In genomic region chr3:129233538-129233937, GRCh38 we compare ENCODE assay signal across 8 cellular contexts. TPM values are rescaled to one million over a fixed set of nuclear protein-coding genes. Genes with fewer than 3 reads are reported as not detected.
DNase-seq lines count a peak whose midpoint lies in the region; ATAC-seq, FAIRE-seq and TF ChIP-seq lines count a peak whose summit lies in the region.

No MANE protein-coding gene starts in this region.

- TF ChIP-seq EP300 in suprapubic skin (IDR thresholded peaks at IDR 0.05): no peak

- no peak for FAIRE-seq in small intestine (lab: Jason Lieb, UNC)

- H3K27me3 ChIP-seq in HAP-1 (ENCODE audit: low read depth) (no peaks in the 10 kb centered on the region), small intestine (ENCODE audit: control insufficient read depth in 2 of 2, insufficient read depth in 2 of 2, low read length in 2 of 2) (no peaks in the 10 kb centered on the region), suprapubic skin (no peaks in the 10 kb centered on the region)

- TF ChIP-seq CTCF in suprapubic skin (IDR thresholded peaks at IDR 0.05): no peak

- H3K27ac ChIP-seq in small intestine (ENCODE audit: low read depth in 1 of 2, low read length in 1 of 2): no peak overlapping the region
- no peak overlapping the region for H3K27ac ChIP-seq in suprapubic skin

- in situ Hi-C loops in HAP-1 (cut with MboI; ENCODE audit: low sequenced_read_pairs): no loop called here

- H3K36me3 ChIP-seq in HAP-1 (replicated peaks) (no peaks in the 10 kb centered on the region), small intestine (ENCODE audit: control insufficient read depth in 2 of 2, insufficient read depth in 2 of 2, low read length in 2 of 2) (no peaks in the 10 kb centered on the region), suprapubic skin (no peaks in the 10 kb centered on the region)

- ATAC-seq in GM18520 (IDR thresholded peaks at IDR 0.05; ENCODE audit: unreplicated experiment) (peak; percentile 88), HG02678 (IDR thresholded peaks at IDR 0.05; ENCODE audit: unreplicated experiment) (peak; percentile 92), left lobe of liver (peak; percentile 36)

- no peaks in the 10 kb centered on the region for H3K9me3 ChIP-seq in HAP-1
- no peaks in the 10 kb centered on the region for H3K9me3 ChIP-seq in small intestine (ENCODE audit: control insufficient read depth, low read depth)
- H3K9me3 ChIP-seq in suprapubic skin: no peaks in the 10 kb centered on the region

- DNase-seq in NOMO-1 treated with dmso at 0.1 percent for 144 hours (lab: John Stamatoyannopoulos, UW; ENCODE audit: unreplicated experiment) (peak; percentile 99), left lobe of liver (ENCODE audit: low spot score) (no peak), HAP-1 (ENCODE audit: low spot score in 2 of 2) (no peak), T1000 (lab: John Stamatoyannopoulos, UW) (no peak), small intestine (no peak), suprapubic skin (ENCODE audit: low spot score in 2 of 2) (no peak)

- 55 to 85% (median 58%) methylated on average over 4 of the region's 4 CpGs for WGBS in small intestine, 3 donors
- WGBS in suprapubic skin: 66% methylated on average over 4 of the region's 4 CpGs

- TF ChIP-seq POLR2A in suprapubic skin (IDR thresholded peaks at IDR 0.05): no peak

- no peak overlapping the region for H3K4me3 ChIP-seq in HAP-1
- H3K4me3 ChIP-seq in small intestine (ENCODE audit: low read depth in 1 of 2, low read length in 2 of 2): no peak overlapping the region
- no peak overlapping the region for H3K4me3 ChIP-seq in suprapubic skin

- H3K4me1 ChIP-seq in HAP-1 (no peaks in the 10 kb centered on the region), small intestine (ENCODE audit: control insufficient read depth in 2 of 2, insufficient read depth in 1 of 2, low read depth in 1 of 2, low read length in 1 of 2) (no peaks in the 10 kb centered on the region), suprapubic skin (peaks cover 29% of the 10 kb centered on the region)

RNA-seq across cellular contexts. Expression of gene COPG1, which starts 15.9 kb away (rescaled TPM):
- total RNA-seq in left lobe of liver (114 TPM), suprapubic skin (10 to 100 TPM; 77.1 to 95.3 (median 88.6) TPM)
- polyA plus RNA-seq in small intestine: 100 to 1,000 TPM; 112 to 141 (median 130) TPM

RNA-seq across cellular contexts. Expression of gene HMCES, which starts 45.1 kb away (rescaled TPM):
- 19.1 TPM for total RNA-seq in left lobe of liver
- polyA plus RNA-seq in small intestine: 10 to 100 TPM; 28.9 to 35.3 (median 34.9) TPM
- total RNA-seq in suprapubic skin: 10 to 100 TPM; 25.1 to 34.5 (median 32.7) TPM

RNA-seq across cellular contexts. Expression of gene CNBP, which starts 49.8 kb away (rescaled TPM):
- total RNA-seq in left lobe of liver (205 TPM), suprapubic skin (100 to 1,000 TPM; 361 to 504 (median 408) TPM)
- 100 to 1,000 TPM; 256 to 424 (median 320) TPM for polyA plus RNA-seq in small intestine

Comparison
In these comparisons a context has a peak if more than half of its experiments do, and no peak if none do; other contexts are left out.
1. ATAC-seq: peak in every context shown above with its lines; median percentile 92 in HG02678; 88 in GM18520; 36 in left lobe of liver.